ENCODE assay signal across 28 cellular contexts in genomic region chr6:41497573-41497972, GRCh38.
"Had no signal": no experiment of that assay in that cellular context is flagged by ENCODE, and none has a peak within 500 bp of the region (broad histone marks: within the 10 kb centered on the region; RNA-seq: fewer than 3 reads in every experiment).

No MANE protein-coding gene starts in this region.

- DNase-seq: naive thymus-derived CD4-positive, alpha-beta T cell; natural killer cell; nephron progenitor cell; occipital lobe; ovary; psoas muscle; right cardiac atrium; spleen; stimulated activated CD4-positive, alpha-beta T cell treated with anti-CD3 and anti-CD28 coated beads, Interleukin-12 subunit alpha, Interleukin-12 subunit beta, amount 100 ng/mL, for 4 hours; stimulated activated CD4-positive, alpha-beta T cell treated with anti-CD3 and anti-CD28 coated beads, Interleukin-1b, Interleukin-23, amount 100 ng/mL, for 48 hours; stimulated activated CD4-positive, alpha-beta T cell treated with anti-CD3 and anti-CD28 coated beads, Interleukin-4, amount 100 ng/mL, for 1 hour; stimulated activated CD4-positive, alpha-beta T cell treated with anti-CD3 and anti-CD28 coated beads, Interleukin-4, amount 100 ng/mL, for 4 hours; stimulated activated CD8-positive, alpha-beta memory T cell treated with anti-CD3 and anti-CD28 coated beads, Interleukin-4, amount 100 ng/mL, for 48 hours; stimulated activated naive CD4-positive, alpha-beta T cell; stimulated activated naive CD8-positive, alpha-beta T cell treated with anti-CD3 and anti-CD28 coated beads, Interleukin-15, amount 100 ng/mL, for 72 hours; stimulated activated naive CD8-positive, alpha-beta T cell treated with anti-CD3 and anti-CD28 coated beads, Interleukin-15, Interleukin-2, amounts not matched to agents 100 U/mL and 50 U/mL, for 24 hours; thyroid gland; trophoblast cell; upper lobe of left lung had no signal

- H2AFZ ChIP-seq: parathyroid adenoma had no signal

- H3K9me3 ChIP-seq: ovary, psoas muscle, spleen, thoracic aorta, thyroid gland, tibial nerve, upper lobe of left lung, vagina had no signal

- H3K9me3 Mint-ChIP-seq: natural killer cell; nephron progenitor cell; neural crest cell; stimulated activated memory B cell treated with anti-CD40 and anti-IgM and Interleukin-4, amounts not matched to agents 10 μg/mL and 1 μg/mL and 100 μg/mL, for 72 hours; stimulated activated naive CD8-positive, alpha-beta T cell treated with anti-CD3 and anti-CD28 coated beads, Interleukin-15, amount 100 ng/mL, for 72 hours had no signal

- H3K36me3 ChIP-seq: ovary, spleen, thoracic aorta, thyroid gland, tibial nerve, upper lobe of left lung, vagina had no signal

- H3K36me3 Mint-ChIP-seq: naive thymus-derived CD4-positive, alpha-beta T cell; natural killer cell; stimulated activated memory B cell treated with anti-CD40 and anti-IgM and Interleukin-4, amounts not matched to agents 10 μg/mL and 1 μg/mL and 100 μg/mL, for 72 hours had no signal

- H3K4me3 Mint-ChIP-seq: naive thymus-derived CD4-positive, alpha-beta T cell; natural killer cell; nephron progenitor cell; stimulated activated memory B cell treated with anti-CD40 and anti-IgM and Interleukin-4, amounts not matched to agents 10 μg/mL and 1 μg/mL and 100 μg/mL, for 72 hours; stimulated activated naive CD8-positive, alpha-beta T cell treated with anti-CD3 and anti-CD28 coated beads, Interleukin-15, amount 100 ng/mL, for 72 hours had no signal

- H3K27ac Mint-ChIP-seq: naive thymus-derived CD4-positive, alpha-beta T cell; natural killer cell; nephron progenitor cell; progenitor cell of endocrine pancreas; stimulated activated memory B cell treated with anti-CD40 and anti-IgM and Interleukin-4, amounts not matched to agents 10 μg/mL and 1 μg/mL and 100 μg/mL, for 72 hours had no signal

- H3K27me3 Mint-ChIP-seq: progenitor cell of endocrine pancreas had no signal

- H3K4me2 ChIP-seq: smooth muscle cell had no signal

- H3K27me3 ChIP-seq: ovary, thyroid gland, tibial nerve, upper lobe of left lung, vagina had no signal

- H3K4me1 ChIP-seq: parathyroid adenoma, psoas muscle had no signal

- H3K9ac ChIP-seq: parathyroid adenoma had no signal

- H3K27ac ChIP-seq: ovary, parathyroid adenoma, psoas muscle, skin epidermis, spleen, thoracic aorta, thyroid gland, tibial nerve, upper lobe of left lung, vagina had no signal

- H3K4me3 ChIP-seq: ovary, psoas muscle, skin epidermis, smooth muscle cell, spleen, thoracic aorta, thyroid gland, tibial nerve, upper lobe of left lung, vagina had no signal
